1 cellular context compared by ENCODE assay signal in genomic region chr5:96340357-96340756, GRCh38.
TF ChIP-seq lines count a peak whose summit lies in the region.

No MANE protein-coding gene starts in this region.

TF ChIP-seq in K562, 482 proteins besides CTCF, POLR2A, EP300 and RAD21:
- TF ChIP-seq HDAC3 (IDR thresholded peaks at IDR 0.05; ENCODE audit: borderline replicate concordance, partially characterized antibody) (no peak), ZNF253 (CRISPR knock-in tag; conservative IDR thresholded peaks at IDR 0.05) (no peak), ASH1L (IDR thresholded peaks at IDR 0.05; ENCODE audit: borderline replicate concordance, low read depth, partially characterized antibody) (no peak), BRD9 (IDR thresholded peaks at IDR 0.05; ENCODE audit: low read depth, partially characterized antibody) (no peak), TEAD2 (tag; IDR thresholded peaks at IDR 0.05) (no peak), ZNF224 (CRISPR knock-in tag; IDR thresholded peaks at IDR 0.05) (no peak), ZNF232 (CRISPR knock-in tag; IDR thresholded peaks at IDR 0.05) (no peak), TAF7 (tag; IDR thresholded peaks at IDR 0.05) (no peak), SRSF9 (IDR thresholded peaks at IDR 0.05; ENCODE audit: borderline replicate concordance, low read depth, low read length) (no peak)
